Comparison of ENCODE assay signal across 26 cellular contexts in the genomic region with DNA sequence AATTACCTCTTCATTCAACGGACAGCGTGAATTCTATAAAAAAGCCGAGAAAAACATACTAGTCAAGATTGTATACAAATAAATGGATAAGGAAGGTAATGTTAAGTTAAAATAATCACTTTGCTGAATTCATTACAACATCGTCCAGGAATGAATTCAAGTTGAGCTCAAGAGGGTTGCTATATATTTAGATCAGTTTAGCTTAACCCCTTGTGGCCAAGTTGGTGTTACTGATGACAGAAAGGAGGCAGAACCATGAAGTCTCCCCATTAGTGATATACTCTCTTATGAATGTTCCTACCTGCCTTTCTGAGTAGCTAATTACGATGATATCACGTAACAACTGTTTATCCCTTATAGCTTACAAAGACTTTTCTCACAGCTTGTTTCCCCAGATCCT.
"Had no signal": no experiment of that assay in that cellular context is flagged by ENCODE, and none has a peak within 500 bp of the region (broad histone marks: within the 10 kb centered on the region; RNA-seq: fewer than 3 reads in every experiment).

No MANE protein-coding gene starts in this region.

- H3K36me3 ChIP-seq: prostate gland had no signal

- H3K27ac ChIP-seq: neutrophil, pancreas, prostate gland, right atrium auricular region, right lobe of liver, sigmoid colon, stomach, thoracic aorta, thyroid gland, tibial nerve, upper lobe of left lung, vagina had no signal

- H3K4me1 ChIP-seq: pancreas, prostate gland, right atrium auricular region, right lobe of liver, sigmoid colon, stomach, thyroid gland, tibial nerve, upper lobe of left lung, vagina had no signal

- DNase-seq: nephron progenitor cell; nucleus accumbens; pancreas; retina; right lobe of liver; sigmoid colon; small intestine; stimulated activated CD4-positive, alpha-beta T cell treated with anti-CD3 and anti-CD28 coated beads, Interleukin-15, amount 100 ng/mL, for 24 hours; stimulated activated CD4-positive, alpha-beta T cell treated with anti-CD3 and anti-CD28 coated beads, Interleukin-2, amount 100 ng/mL, for 24 hours; stimulated activated CD4-positive, alpha-beta T cell treated with anti-CD3 and anti-CD28 coated beads, Interleukin-2, amount 100 ng/mL, for 48 hours; stimulated activated CD4-positive, alpha-beta T cell treated with anti-CD3 and anti-CD28 coated beads, Interleukin-4, amount 100 ng/mL, for 24 hours; stimulated activated naive B cell treated with anti-CD40 and anti-IgM and Interleukin-4, amounts not matched to agents 10 μg/mL and 1 μg/mL and 100 μg/mL, for 72 hours; stimulated activated naive CD4-positive, alpha-beta T cell treated with Interleukin-2 at 50 U/mL for 16 hours; stomach; thyroid gland; trophoblast cell; upper lobe of left lung had no signal

- H3K4me3 ChIP-seq: pancreas, prostate gland, right atrium auricular region, right lobe of liver, sigmoid colon, stomach, thoracic aorta, thyroid gland, tibial nerve, upper lobe of left lung, vagina had no signal

- FAIRE-seq: pancreas, small intestine, urothelium cell line had no signal

- ATAC-seq: natural killer cell treated with Interleukin-12 subunit alpha and Interleukin-12 subunit beta and Interleukin-15 and Interleukin-18, amount 100 ng/mL, for 72 hours; pancreas; right lobe of liver; stimulated activated effector memory CD8-positive, alpha-beta T cell treated with anti-CD3 and anti-CD28 coated beads, Interleukin-12 subunit alpha, Interleukin-12 subunit beta, amount 100 ng/mL, for 72 hours; stimulated activated naive B cell treated with anti-CD40 and anti-IgM and Interleukin-4, amounts not matched to agents 10 μg/mL and 1 μg/mL and 100 μg/mL, for 72 hours had no signal

- H3K9me3 ChIP-seq: neutrophil, pancreas, prostate gland, right atrium auricular region, right lobe of liver, sigmoid colon, stomach, thoracic aorta, thyroid gland, tibial nerve, upper lobe of left lung, vagina had no signal

- H3K27me3 ChIP-seq: neutrophil, pancreas, right atrium auricular region, right lobe of liver, sigmoid colon, stomach, thyroid gland, tibial nerve, upper lobe of left lung, vagina had no signal
